8 cellular contexts compared by ENCODE assay signal in the genomic region with DNA sequence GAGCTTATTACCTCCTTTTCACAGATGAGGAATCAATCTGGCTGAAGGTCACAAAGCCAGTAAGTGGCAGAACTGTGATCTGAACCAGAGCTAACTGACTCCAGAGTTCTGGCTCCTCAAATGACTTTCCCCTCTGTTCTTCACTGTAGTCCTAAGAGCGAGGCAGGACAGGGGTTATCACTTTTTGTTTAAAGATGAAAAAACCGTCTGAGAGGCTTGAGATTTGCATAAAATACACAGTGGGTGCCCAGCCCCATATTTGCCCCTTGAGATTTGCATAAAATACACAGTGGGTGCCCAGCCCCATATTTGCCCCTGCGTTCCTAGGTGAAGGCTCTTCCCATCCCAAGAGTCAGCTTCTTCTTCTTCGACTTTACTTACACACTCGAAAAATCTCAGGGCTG. TPM values are rescaled to one million over a fixed set of nuclear protein-coding genes. Genes with fewer than 3 reads are reported as not detected.
DNase-seq lines count a peak whose midpoint lies in the region; ATAC-seq and TF ChIP-seq lines count a peak whose summit lies in the region.

No MANE protein-coding gene starts in this region.

- DNase-seq in RWPE1 (ENCODE audit: low spot score): no peak
- peak; percentile 6 for DNase-seq in fibroblast of pulmonary artery (ENCODE audit: low read depth)
- DNase-seq in osteoblast (ENCODE audit: insufficient read length, low spot score, missing footprints): no peak
- DNase-seq in NK-92 (lab: John Stamatoyannopoulos, UW; ENCODE audit: unreplicated experiment): no peak
- no peak for DNase-seq in GM10248 (ENCODE audit: extremely low spot score)
- no peak for DNase-seq in SW 1271 (lab: John Stamatoyannopoulos, UW)

- H3K79me2 ChIP-seq in osteoblast (ENCODE audit: insufficient read depth, low read length): peaks cover 42% of the 10 kb centered on the region

- no peaks in the 10 kb centered on the region for H3K27me3 ChIP-seq in osteoblast (ENCODE audit: insufficient read depth, low read length)

- H4K20me1 ChIP-seq in osteoblast (ENCODE audit: insufficient read depth, low read length): peaks cover 10% of the 10 kb centered on the region

- H3K36me3 ChIP-seq in osteoblast (ENCODE audit: insufficient read depth, low read length): peaks cover under 1% of the 10 kb centered on the region

- POLR2A ChIA-PET in RWPE1 (lab: Yijun Ruan, JAX; ENCODE audit: low non-redundant PET) (no interaction called here), GM10248 (lab: Yijun Ruan, JAX) (interaction anchor here (0.6 to 2.5 kb wide), 4 partner anchors 9 to 548 kb away, joined by 3 to 12 read pairs (median 5); partner anchors contain the start of gene TOMM5)

- CTCF ChIA-PET in RWPE1 (lab: Yijun Ruan, JAX) (interaction anchor here (0.7 kb wide), 4 partner anchors 10 to 943 kb away, joined by 3 to 4 read pairs (median 3); no protein-coding TSS in a partner anchor), GM10248 (lab: Yijun Ruan, JAX) (interaction anchor here (0.9 to 6.6 kb wide), 8 partner anchors 8 to 164 kb away, joined by 3 to 71 read pairs (median 6); partner anchors contain the start of gene TOMM5)

- peak overlapping the region; percentile 90 for H3K4me2 ChIP-seq in osteoblast (ENCODE audit: insufficient read depth, low read length)

- peak; percentile 46 for ATAC-seq in GM18861 (IDR thresholded peaks at IDR 0.05; ENCODE audit: unreplicated experiment)
- peak; percentile 58 for ATAC-seq in HG02678 (IDR thresholded peaks at IDR 0.05; ENCODE audit: unreplicated experiment)

- H3K9me3 ChIP-seq in osteoblast (ENCODE audit: low read depth, low read length): no peaks in the 10 kb centered on the region

- H3K27ac ChIP-seq in RWPE1 (peak overlapping the region; percentile 76), osteoblast (ENCODE audit: low read depth, low read length) (peak overlapping the region; percentile 81)

- H3K4me3 ChIP-seq in fibroblast of pulmonary artery (replicated peaks; ENCODE audit: low read depth, low read length) (peak overlapping the region; percentile 82), osteoblast (ENCODE audit: insufficient read depth, low read length) (peak overlapping the region; percentile 80)

- H2AFZ ChIP-seq in osteoblast (ENCODE audit: low read length): peak overlapping the region; percentile 78

- peaks cover 25% of the 10 kb centered on the region for H3K4me1 ChIP-seq in osteoblast (ENCODE audit: insufficient read depth, low read length)

- no peak for TF ChIP-seq CTCF in RWPE1 (conservative IDR thresholded peaks at IDR 0.05; ENCODE audit: low read depth)
- TF ChIP-seq CTCF in fibroblast of pulmonary artery (IDR thresholded peaks at IDR 0.05; ENCODE audit: low read length, missing control alignments): no peak
- TF ChIP-seq CTCF in osteoblast (IDR thresholded peaks at IDR 0.05; ENCODE audit: extremely low read depth, low read depth, low read length): no peak
- TF ChIP-seq CTCF in GM10248 (IDR thresholded peaks at IDR 0.05; ENCODE audit: control extremely low read depth, extremely low read depth, low read depth, missing control alignments): no peak

RNA-seq across cellular contexts. Expression of gene FBXO10, which starts 0.7 kb away (rescaled TPM):
- 27.7 and 28.6 TPM in 2 replicates for total RNA-seq in osteoblast

RNA-seq across cellular contexts. Expression of gene TOMM5, which starts 16.9 kb away (rescaled TPM):
- total RNA-seq in osteoblast: 69.5 and 72.4 TPM in 2 replicates
